Comparison of ENCODE assay signal across 15 cellular contexts in genomic region chr5:88388476-88389170, GRCh38.
DNase-seq lines count a peak whose midpoint lies in the region; ATAC-seq and TF ChIP-seq lines count a peak whose summit lies in the region.
"Had no signal": no experiment of that assay in that cellular context is flagged by ENCODE, and none has a peak within 500 bp of the region (broad histone marks: within the 10 kb centered on the region; RNA-seq: fewer than 3 reads in every experiment).

No MANE protein-coding gene starts in this region.

- CTCF ChIA-PET in T-cell (lab: Charles Lee), result interaction anchor here in 1 of 2 donors (0.5 kb wide), 1 partner anchor 850 kb away, joined by 3 read pairs; no protein-coding TSS in a partner anchor
- CTCF ChIA-PET in GM10248 (lab: Yijun Ruan, JAX), result no interaction called here

- H3K36me3 Mint-ChIP-seq in brain (peaks cover 4% of the 10 kb centered on the region), T-cell (no peaks in the 10 kb centered on the region)
- H3K36me3 Mint-ChIP-seq: activated CD4-positive, alpha-beta memory T cell treated with anti-CD3 and anti-CD28 coated beads for 36 hours had no signal

- ATAC-seq in T-cell (replicated peaks in 1 of 4), result no peak
- ATAC-seq: activated T-cell treated with anti-CD3 and anti-CD28 coated beads, Interleukin-2, amount 50 U/mL, for 4 hours; Right ventricle myocardium inferior had no signal

- DNase-seq in NCI-H345 (lab: John Stamatoyannopoulos, UW) (peak; percentile 5), NCI-H345 treated with DMSO at 0.1 percent for 48 hours (lab: John Stamatoyannopoulos, UW; ENCODE audit: unreplicated experiment) (no peak), iPS-NIHi11 (ENCODE audit: low spot score) (peak; percentile 52), superior temporal gyrus (ENCODE audit: extremely low spot score) (peak; percentile 54), T-cell (no peak), GM10248 (ENCODE audit: extremely low spot score) (no peak), putamen (ENCODE audit: low spot score) (no peak)
- DNase-seq: activated CD4-positive, alpha-beta memory T cell treated with anti-CD3 and anti-CD28 coated beads for 36 hours; activated T-cell treated with anti-CD3 and anti-CD28 coated beads, Interleukin-2, amount 50 U/mL, for 4 hours; BE2C; kidney; MM.1S; NCI-H510A had no signal

- H3K9me3 Mint-ChIP-seq in brain (no peaks in the 10 kb centered on the region), T-cell (no peaks in the 10 kb centered on the region)
- H3K9me3 Mint-ChIP-seq: activated CD4-positive, alpha-beta memory T cell treated with anti-CD3 and anti-CD28 coated beads for 36 hours; activated T-cell treated with anti-CD3 and anti-CD28 coated beads, Interleukin-2, amount 50 U/mL, for 4 hours had no signal

- POLR2A ChIA-PET in T-cell (lab: Charles Lee), result no interaction called here
- POLR2A ChIA-PET in GM10248 (lab: Yijun Ruan, JAX), result no interaction called here

- TF ChIP-seq CTCF in brain (conservative IDR thresholded peaks at IDR 0.05), result no peak
- TF ChIP-seq CTCF in GM10248 (IDR thresholded peaks at IDR 0.05; ENCODE audit: control extremely low read depth, extremely low read depth, low read depth, missing control alignments), result no peak

- H3K4me1 Mint-ChIP-seq in brain, result peaks cover 64% of the 10 kb centered on the region
- no peaks in the 10 kb centered on the region for H3K4me1 Mint-ChIP-seq in T-cell

- H3K27ac Mint-ChIP-seq in brain (peak overlapping the region; percentile 83 to 100 (median 99)), T-cell (no peak overlapping the region)
- H3K27ac Mint-ChIP-seq: activated CD4-positive, alpha-beta memory T cell treated with anti-CD3 and anti-CD28 coated beads for 36 hours had no signal

- H3K27me3 Mint-ChIP-seq in brain, result peaks cover 4% of the 10 kb centered on the region
- peaks cover 12 to 23% of the 10 kb centered on the region in 2 donors for H3K27me3 Mint-ChIP-seq in T-cell

- H3K4me3 Mint-ChIP-seq in brain (peak overlapping the region; percentile 70 to 88 (median 86)), T-cell (no peak overlapping the region)
- H3K4me3 Mint-ChIP-seq: activated CD4-positive, alpha-beta memory T cell treated with anti-CD3 and anti-CD28 coated beads for 36 hours; activated T-cell treated with anti-CD3 and anti-CD28 coated beads, Interleukin-2, amount 50 U/mL, for 4 hours had no signal

Comparison
In these comparisons a context has a peak if more than half of its experiments do, and no peak if none do; other contexts are left out.
1. DNase-seq: peak in NCI-H345 (single experiment), iPS-NIHi11 (single experiment) and superior temporal gyrus (single experiment); none in NCI-H345 treated with DMSO at 0.1 percent for 48 hours (single experiment), T-cell (0 of 34), GM10248 (single experiment) and putamen (single experiment).
2. H3K27ac Mint-ChIP-seq: peak in brain (5 of 5); none in T-cell (0 of 2).
3. H3K4me3 Mint-ChIP-seq: peak in brain (5 of 5); none in T-cell (0 of 3).